In the genomic region with DNA sequence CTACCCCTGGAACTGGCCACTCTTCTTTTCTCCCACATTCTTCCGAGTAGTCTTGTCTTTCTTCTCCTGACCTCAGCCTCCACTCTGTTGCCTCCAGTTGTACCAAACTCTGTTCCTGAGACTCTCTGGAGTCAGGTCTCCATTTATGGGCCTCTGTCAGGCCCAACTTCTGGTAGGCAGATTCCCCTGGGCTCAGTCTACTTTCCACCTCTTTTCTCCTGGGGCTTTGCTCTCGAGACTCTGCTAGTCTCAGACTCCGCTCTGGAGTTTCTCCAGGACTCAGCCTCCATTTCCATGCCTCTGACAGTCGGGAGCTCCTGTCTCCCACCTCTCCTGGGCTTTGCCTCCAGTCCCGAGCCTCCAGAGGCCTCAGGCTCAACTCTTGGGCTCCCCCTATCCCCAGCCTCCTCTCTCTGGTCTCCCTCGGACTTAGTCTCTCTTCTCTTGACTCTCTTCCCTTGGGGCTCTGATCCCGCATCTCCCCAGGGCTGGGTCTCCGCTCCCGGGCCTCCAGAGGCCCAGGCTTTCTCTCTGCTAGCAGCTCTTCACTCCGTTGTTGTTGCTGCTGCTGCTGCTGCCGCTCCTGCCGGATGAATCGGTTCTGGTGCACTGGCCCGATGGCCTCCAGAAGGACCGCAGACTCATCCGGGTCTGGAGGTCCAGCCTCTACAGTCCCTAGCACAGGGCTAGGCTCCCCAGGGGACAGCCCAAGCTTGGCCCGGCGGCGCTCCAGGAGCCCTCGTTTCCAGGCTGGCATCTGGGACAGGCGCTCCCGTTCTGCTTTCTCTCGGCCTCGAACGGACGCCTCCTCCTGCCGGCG, we compare ENCODE assay signal across 8 cellular contexts. TPM values are rescaled to one million over a fixed set of nuclear protein-coding genes. Genes with fewer than 3 reads are reported as not detected.
DNase-seq lines count a peak whose midpoint lies in the region; ATAC-seq, FAIRE-seq and TF ChIP-seq lines count a peak whose summit lies in the region.

No MANE protein-coding gene starts in this region.

- peaks cover 8 to 48% (median 24%) of the 10 kb centered on the region in 4 donors for H3K4me1 Mint-ChIP-seq in CD4-positive, CD25-positive, alpha-beta regulatory T cell
- H3K4me1 Mint-ChIP-seq in activated naive CD8-positive, alpha-beta T cell treated with anti-CD3 and anti-CD28 coated beads, Interleukin-2, amount 50 U/mL, for 24 hours: peaks cover 43% of the 10 kb centered on the region

- H3K27me3 Mint-ChIP-seq in CD4-positive, CD25-positive, alpha-beta regulatory T cell: peaks cover 5% of the 10 kb centered on the region
- no peaks in the 10 kb centered on the region for H3K27me3 Mint-ChIP-seq in activated naive CD8-positive, alpha-beta T cell treated with anti-CD3 and anti-CD28 coated beads, Interleukin-2, amount 50 U/mL, for 24 hours

- H3K9me3 ChIP-seq in CD4-positive, CD25-positive, alpha-beta regulatory T cell (ENCODE audit: control insufficient read depth in 2 of 2, low read length in 2 of 2): no peaks in the 10 kb centered on the region
- no peaks in the 10 kb centered on the region for H3K9me3 ChIP-seq in Karpas-422 (ENCODE audit: low read length)

- H3K4me3 ChIP-seq in CD4-positive, CD25-positive, alpha-beta regulatory T cell (ENCODE audit: low read depth, low read length): peak overlapping the region; percentile 97
- peak overlapping the region; percentile 80 for H3K4me3 ChIP-seq in Karpas-422 (ENCODE audit: low read length)
- peak overlapping the region; percentile 85 for H3K4me3 ChIP-seq in kidney epithelial cell (ENCODE audit: low read depth, low read length)

- peak overlapping the region; percentile 98 to 99 (median 98) for H3K27ac Mint-ChIP-seq in CD4-positive, CD25-positive, alpha-beta regulatory T cell
- H3K27ac Mint-ChIP-seq in activated naive CD8-positive, alpha-beta T cell treated with anti-CD3 and anti-CD28 coated beads, Interleukin-2, amount 50 U/mL, for 24 hours: peak overlapping the region; percentile 99

- H2AFZ ChIP-seq in Karpas-422 (ENCODE audit: low read length): no peak overlapping the region

- no peak for TF ChIP-seq CTCF in kidney epithelial cell (IDR thresholded peaks at IDR 0.05; ENCODE audit: insufficient read depth, low read length, poor library complexity, severe bottlenecking)

- H3K4me1 ChIP-seq in CD4-positive, CD25-positive, alpha-beta regulatory T cell (ENCODE audit: control insufficient read depth, insufficient read depth, low read length, poor library complexity, severe bottlenecking): peaks cover 73% of the 10 kb centered on the region
- H3K4me1 ChIP-seq in Karpas-422 (ENCODE audit: low read length): peaks cover 72% of the 10 kb centered on the region

- H3K4me2 ChIP-seq in Karpas-422 (ENCODE audit: low read depth, low read length, poor library complexity, severe bottlenecking): peak overlapping the region; percentile 97

- H4K20me1 ChIP-seq in Karpas-422 (ENCODE audit: insufficient read depth, low read depth, low read length): peaks cover 8% of the 10 kb centered on the region; the same call in 1 of the 2 replicates

- ATAC-seq in CD4-positive, CD25-positive, alpha-beta regulatory T cell (ENCODE audit: low read depth in 2 of 2): no peak
- ATAC-seq in activated naive CD8-positive, alpha-beta T cell treated with anti-CD3 and anti-CD28 coated beads, Interleukin-2, amount 50 U/mL, for 24 hours: no peak

- FAIRE-seq in HTR-8/SVneo (lab: Jason Lieb, UNC): no peak

- peaks cover 37% of the 10 kb centered on the region for H3K36me3 Mint-ChIP-seq in CD4-positive, CD25-positive, alpha-beta regulatory T cell
- peaks cover 56% of the 10 kb centered on the region for H3K36me3 Mint-ChIP-seq in activated naive CD8-positive, alpha-beta T cell treated with anti-CD3 and anti-CD28 coated beads, Interleukin-2, amount 50 U/mL, for 24 hours (ENCODE audit: low read depth)

- H3K9me2 ChIP-seq in Karpas-422 (replicated peaks; ENCODE audit: insufficient read depth, low read length): no peaks in the 10 kb centered on the region

- H3K79me2 ChIP-seq in Karpas-422 (ENCODE audit: low read length): peaks cover 68% of the 10 kb centered on the region

- peak in 1 of 3 donors; percentile 41 for DNase-seq in CD4-positive, CD25-positive, alpha-beta regulatory T cell
- DNase-seq in Karpas-422 (peak; percentile 58), kidney epithelial cell (ENCODE audit: low read depth) (no peak), NCI-H1436 treated with DMSO at 0.1 percent for 48 hours (lab: John Stamatoyannopoulos, UW) (no peak), HTR-8/SVneo (ENCODE audit: insufficient read length, low spot score) (no peak), GOT3 (lab: John Stamatoyannopoulos, UW) (no peak)
- DNase-seq in activated naive CD8-positive, alpha-beta T cell treated with anti-CD3 and anti-CD28 coated beads, Interleukin-2, amount 50 U/mL, for 24 hours: peak; percentile 29

- no peaks in the 10 kb centered on the region for H3K36me3 ChIP-seq in CD4-positive, CD25-positive, alpha-beta regulatory T cell (ENCODE audit: control insufficient read depth, insufficient read depth, low read length)
- peaks cover 9% of the 10 kb centered on the region for H3K36me3 ChIP-seq in Karpas-422 (ENCODE audit: insufficient read depth, low read length)
- H3K36me3 ChIP-seq in kidney epithelial cell (ENCODE audit: control insufficient read depth, insufficient read depth, low read length): peaks cover 1% of the 10 kb centered on the region

- peak overlapping the region; percentile 96 for H3K27ac ChIP-seq in CD4-positive, CD25-positive, alpha-beta regulatory T cell (ENCODE audit: insufficient read depth, low read length, poor library complexity, severe bottlenecking)
- H3K27ac ChIP-seq in Karpas-422 (ENCODE audit: low read length): peak overlapping the region; percentile 98
- peak overlapping the region; percentile 83 for H3K27ac ChIP-seq in temporal lobe (ENCODE audit: low read depth, low read length)

- no peaks in the 10 kb centered on the region for H3K27me3 ChIP-seq in CD4-positive, CD25-positive, alpha-beta regulatory T cell (ENCODE audit: control insufficient read depth, insufficient read depth, low read length)
- no peaks in the 10 kb centered on the region for H3K27me3 ChIP-seq in Karpas-422 (ENCODE audit: low read length)
- no peaks in the 10 kb centered on the region for H3K27me3 ChIP-seq in kidney epithelial cell (ENCODE audit: control insufficient read depth, insufficient read depth, low read length)

- H3K9me3 Mint-ChIP-seq in CD4-positive, CD25-positive, alpha-beta regulatory T cell: peaks cover 0 to 6% (median 0%) of the 10 kb centered on the region in 7 donors
- no peaks in the 10 kb centered on the region for H3K9me3 Mint-ChIP-seq in activated naive CD8-positive, alpha-beta T cell treated with anti-CD3 and anti-CD28 coated beads, Interleukin-2, amount 50 U/mL, for 24 hours

- peak overlapping the region; percentile 95 to 100 (median 96) for H3K4me3 Mint-ChIP-seq in CD4-positive, CD25-positive, alpha-beta regulatory T cell
- H3K4me3 Mint-ChIP-seq in activated naive CD8-positive, alpha-beta T cell treated with anti-CD3 and anti-CD28 coated beads, Interleukin-2, amount 50 U/mL, for 24 hours: peak overlapping the region; percentile 100

- peak overlapping the region; percentile 96 for H3K9ac ChIP-seq in Karpas-422 (ENCODE audit: low read length)

RNA-seq across cellular contexts. Expression of a gene that starts 1.1 kb away (rescaled TPM):
- total RNA-seq in CD4-positive, CD25-positive, alpha-beta regulatory T cell: 164 TPM
- 100 to 1,000 TPM; 110 to 159 (median 119) TPM for polyA plus RNA-seq in CD4-positive, CD25-positive, alpha-beta regulatory T cell
- 69.8 and 75.3 TPM in 2 replicates for total RNA-seq in Karpas-422 (2014; rRNA removed; shearing (Covaris generic); ENCODE audit: low replicate concordance)
- total RNA-seq in kidney epithelial cell: 125 and 129 TPM in 2 replicates
- total RNA-seq in temporal lobe: 31.0 TPM

RNA-seq across cellular contexts. Expression of a gene that starts 5.4 kb away (rescaled TPM):
- total RNA-seq in CD4-positive, CD25-positive, alpha-beta regulatory T cell: 9.0 TPM
- polyA plus RNA-seq in CD4-positive, CD25-positive, alpha-beta regulatory T cell: 10 to 100 TPM in 1 of 4 donors, 1 to 10 TPM in 3; 7.5 to 17.7 (median 9.2) TPM
- 16.9 and 38.1 TPM in 2 replicates for total RNA-seq in Karpas-422 (2014; rRNA removed; shearing (Covaris generic); ENCODE audit: low replicate concordance)
- 8.9 and 10.4 TPM in 2 replicates for total RNA-seq in kidney epithelial cell
- total RNA-seq in temporal lobe: 1.5 TPM

RNA-seq across cellular contexts. Expression of a gene that starts 12.6 kb away (rescaled TPM):
- 33.8 TPM for total RNA-seq in CD4-positive, CD25-positive, alpha-beta regulatory T cell
- 10 to 100 TPM; 13.2 to 25.3 (median 16.7) TPM for polyA plus RNA-seq in CD4-positive, CD25-positive, alpha-beta regulatory T cell
- total RNA-seq in Karpas-422 (2014; rRNA removed; shearing (Covaris generic); ENCODE audit: low replicate concordance): 26.5 and 36.1 TPM in 2 replicates
- total RNA-seq in kidney epithelial cell (34.7 and 39.2 TPM in 2 replicates), temporal lobe (18.7 TPM)

RNA-seq across cellular contexts. Expression of a gene that starts 31.7 kb away (rescaled TPM):
- total RNA-seq in CD4-positive, CD25-positive, alpha-beta regulatory T cell: 32.7 TPM
- polyA plus RNA-seq in CD4-positive, CD25-positive, alpha-beta regulatory T cell: 1 to 10 TPM; 1.2 to 5.0 (median 3.7) TPM
- 9.4 and 11.0 TPM in 2 replicates for total RNA-seq in Karpas-422 (2014; rRNA removed; shearing (Covaris generic); ENCODE audit: low replicate concordance)
- 11.4 and 14.7 TPM in 2 replicates for total RNA-seq in kidney epithelial cell
- total RNA-seq in temporal lobe: 7.9 TPM

RNA-seq across cellular contexts. Expression of a gene that starts 34.8 kb away (rescaled TPM):
- 119 TPM for total RNA-seq in CD4-positive, CD25-positive, alpha-beta regulatory T cell
- 100 to 1,000 TPM; 125 to 158 (median 138) TPM for polyA plus RNA-seq in CD4-positive, CD25-positive, alpha-beta regulatory T cell
- total RNA-seq in Karpas-422 (2014; rRNA removed; shearing (Covaris generic); ENCODE audit: low replicate concordance): 403 and 427 TPM in 2 replicates
- total RNA-seq in kidney epithelial cell (808 and 855 TPM in 2 replicates), temporal lobe (989 TPM)

Comparison
In these comparisons a context has a peak if more than half of its experiments do, and no peak if none do; other contexts are left out.
1. DNase-seq: peak in Karpas-422 (single experiment) and activated naive CD8-positive, alpha-beta T cell treated with anti-CD3 and anti-CD28 coated beads, Interleukin-2, amount 50 U/mL, for 24 hours (single experiment); none in kidney epithelial cell (single experiment), NCI-H1436 treated with DMSO at 0.1 percent for 48 hours (single experiment), HTR-8/SVneo (single experiment) and GOT3 (single experiment).
2. Peak in every context shown above with its lines, with median percentiles within 50 percentile points of each other: H3K27ac ChIP-seq and H3K4me3 ChIP-seq.